Comparison of ENCODE assay signal across 33 cellular contexts in the genomic region with DNA sequence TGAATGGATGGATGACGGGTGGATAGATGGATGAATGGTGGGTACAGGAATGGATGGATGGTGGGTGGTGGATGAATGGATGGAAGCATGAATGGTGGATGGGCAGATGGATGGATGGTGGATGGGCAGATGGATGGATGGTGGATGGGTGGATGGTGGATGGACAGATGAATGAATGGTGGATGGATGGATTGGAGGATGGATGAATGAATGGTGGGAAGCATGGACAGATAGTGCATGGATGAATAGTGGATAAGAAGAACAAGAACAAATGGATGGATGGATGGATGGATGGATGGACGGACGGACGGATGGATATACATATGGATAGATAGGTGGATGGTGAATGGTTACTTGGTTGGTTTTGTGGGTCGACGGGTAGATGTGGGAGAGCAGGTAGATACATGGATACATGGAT.
"Had no signal": no experiment of that assay in that cellular context is flagged by ENCODE, and none has a peak within 500 bp of the region (broad histone marks: within the 10 kb centered on the region; RNA-seq: fewer than 3 reads in every experiment).

No MANE protein-coding gene starts in this region.

- H3K4me1 ChIP-seq: adrenal gland had no signal

- H3K9me3 ChIP-seq: adrenal gland, body of pancreas, breast epithelium had no signal

- DNase-seq: activated B cell treated with CpG ODN at 0.5 μM for 24 hours; activated CD4-positive, alpha-beta memory T cell treated with anti-CD3 and anti-CD28 coated beads for 36 hours; activated CD4-positive, alpha-beta T cell treated with anti-CD3 and anti-CD28 coated beads, Interleukin-2, amount 10 ng/mL, durations not matched to agents 24 days and 14 days; activated CD4-positive, alpha-beta T cell treated with anti-CD3 and anti-CD28 coated beads, Interleukin-2, amount 50 U/mL, for 1 hour; activated CD4-positive, alpha-beta T cell treated with anti-CD3 and anti-CD28 coated beads, Interleukin-2, amount 50 U/mL, for 4 hours; activated CD4-positive, CD25-positive, alpha-beta regulatory T cell treated with anti-CD3 and anti-CD28 coated beads, Interleukin-2, amount 50 U/mL, for 72 hours; activated CD8-positive, alpha-beta memory T cell treated with anti-CD3 and anti-CD28 coated beads, Interleukin-2, amount 50 U/mL, for 4 hours; activated CD8-positive, alpha-beta T cell treated with anti-CD3 and anti-CD28 coated beads for 36 hours; activated effector memory CD4-positive, alpha-beta T cell treated with anti-CD3 and anti-CD28 coated beads, Interleukin-2, amount 50 U/mL, for 16 hours; activated gamma-delta T cell treated with Interleukin-2 at 50 U/mL for 16 hours; activated naive CD4-positive, alpha-beta T cell; activated naive CD4-positive, alpha-beta T cell treated with anti-CD3 and anti-CD28 coated beads for 36 hours; activated naive CD4-positive, alpha-beta T cell treated with anti-CD3 and anti-CD28 coated beads, Interleukin-2, amount 50 U/mL, for 16 hours; activated naive CD8-positive, alpha-beta T cell treated with anti-CD3 and anti-CD28 coated beads for 36 hours; activated T-cell treated with anti-CD3 and anti-CD28 coated beads for 4 hours; activated T-cell treated with anti-CD3 and anti-CD28 coated beads, Interleukin-2, amount 50 U/mL, for 1 hour; activated T-cell treated with anti-CD3 and anti-CD28 coated beads, Interleukin-2, amount 50 U/mL, for 4 hours; activated T-cell treated with anti-CD3 and anti-CD28 coated beads, Interleukin-2, amount 50 U/mL, for 72 hours; adrenal gland; amniotic stem cell; aorta; body of pancreas; brain microvascular endothelial cell; caudate nucleus; cerebellar nuclear complex; T-helper 1 cell; T-helper 2 cell; T-helper 9 cell had no signal

- H3K4me3 ChIP-seq: adrenal gland, body of pancreas, breast epithelium, cardiac muscle cell had no signal

- H3K27ac ChIP-seq: adrenal gland, body of pancreas, brain microvascular endothelial cell, breast epithelium, cardiac muscle cell, VCaP had no signal

- H3K36me3 ChIP-seq: adrenal gland, brain microvascular endothelial cell, breast epithelium, cardiac muscle cell had no signal

- FAIRE-seq: astrocyte, TTC549 had no signal
